Comparison of ENCODE assay signal across 10 cellular contexts in genomic region chr12:2640281-2640680, GRCh38.
DNase-seq lines count a peak whose midpoint lies in the region; ATAC-seq lines count a peak whose summit lies in the region.
"Had no signal": no experiment of that assay in that cellular context is flagged by ENCODE, and none has a peak within 500 bp of the region (broad histone marks: within the 10 kb centered on the region; RNA-seq: fewer than 3 reads in every experiment).

No MANE protein-coding gene starts in this region.

- peak; percentile 91 for DNase-seq in NCI-H69 (lab: John Stamatoyannopoulos, UW)
- DNase-seq in dedifferentiated amniotic fluid mesenchymal stem cell (ENCODE audit: extremely low spot score) = peak; percentile 27
- DNase-seq in NCI-H2081 (lab: John Stamatoyannopoulos, UW) = no peak
- DNase-seq in CD1c-positive myeloid dendritic cell (ENCODE audit: extremely low spot score) = no peak
- DNase-seq: AML-193, NCI-H2081 treated with DMSO at 0.1 percent for 48 hours had no signal

- H3K4me1 ChIP-seq in ACC112 (ENCODE audit: control insufficient read depth, insufficient read depth, low read length, unreplicated experiment) (peaks cover 20% of the 10 kb centered on the region), mesodermal cell (ENCODE audit: control insufficient read depth, insufficient read depth, low read length, poor library complexity, severe bottlenecking) (peaks cover 23% of the 10 kb centered on the region)

- H3K79me2 ChIP-seq in ACC112 (ENCODE audit: control insufficient read depth, insufficient read depth, low read length, unreplicated experiment) = no peaks in the 10 kb centered on the region

- no peaks in the 10 kb centered on the region; the same call in 1 of the 2 replicates for H3K27me3 ChIP-seq in ACC112 (ENCODE audit: insufficient read depth, low read length)

- H3K4me3 ChIP-seq in ACC112 (ENCODE audit: low read depth, low read length) (no peak overlapping the region), mesodermal cell (ENCODE audit: extremely low read depth, insufficient read depth, low read length, poor library complexity, severe bottlenecking) (no peak overlapping the region)

- ATAC-seq in HG03520 (IDR thresholded peaks at IDR 0.05; ENCODE audit: unreplicated experiment) (no peak), GM19467 (IDR thresholded peaks at IDR 0.05; ENCODE audit: unreplicated experiment) (no peak)

- no peaks in the 10 kb centered on the region for H3K9me3 ChIP-seq in mesodermal cell (ENCODE audit: control insufficient read depth, low read length)

- H3K36me3 ChIP-seq in ACC112 (ENCODE audit: insufficient read depth, low read length) (no peaks in the 10 kb centered on the region), mesodermal cell (ENCODE audit: control insufficient read depth, insufficient read depth, low read length) (no peaks in the 10 kb centered on the region)

- H3K27ac ChIP-seq in ACC112 (ENCODE audit: low read depth, low read length) = peak overlapping the region; percentile 68
- H3K27ac ChIP-seq in mesodermal cell (ENCODE audit: low read depth, low read length, severe bottlenecking) = peak overlapping the region; percentile 83

- H2AFZ ChIP-seq in ACC112 (ENCODE audit: low read length, unreplicated experiment) = peak overlapping the region; percentile 82

- 91 to 92% methylated on average over 7 to 9 of the region's 10 CpGs for WGBS in mesodermal cell (ENCODE audit: insufficient coverage in 2 of 2), 2 experiments

Comparison
In these comparisons a context has a peak if more than half of its experiments do, and no peak if none do; other contexts are left out.
1. DNase-seq: peak in NCI-H69 (single experiment) and dedifferentiated amniotic fluid mesenchymal stem cell (single experiment); none in NCI-H2081 (0 of 2) and CD1c-positive myeloid dendritic cell (single experiment).